Comparison of ENCODE assay signal across 8 cellular contexts in the genomic region with DNA sequence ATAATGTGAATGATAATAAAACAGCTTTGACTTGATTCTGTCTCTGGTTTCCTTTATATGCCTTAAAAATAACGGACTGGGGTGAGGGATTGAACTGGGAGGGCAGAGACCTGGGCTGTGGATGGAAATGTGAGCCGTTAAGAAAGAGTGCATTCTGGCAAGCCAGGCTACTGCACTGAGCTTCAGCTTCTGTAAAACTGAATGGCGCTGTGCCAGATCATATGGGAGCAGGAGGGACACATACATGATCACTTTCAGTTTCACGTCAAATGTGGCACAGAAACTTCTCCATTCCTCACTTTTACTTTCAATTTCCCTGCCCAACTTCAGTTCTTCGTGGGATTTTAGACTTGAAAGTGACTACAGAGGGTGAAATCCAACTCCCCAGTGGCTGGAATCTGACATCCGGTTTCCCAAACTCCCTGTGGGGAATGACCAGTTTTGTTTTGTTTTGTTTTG. TPM values are rescaled to one million over a fixed set of nuclear protein-coding genes. Genes with fewer than 3 reads are reported as not detected.
DNase-seq lines count a peak whose midpoint lies in the region; ATAC-seq lines count a peak whose summit lies in the region.

No MANE protein-coding gene starts in this region.

- H3K27ac Mint-ChIP-seq in stimulated activated effector memory CD8-positive, alpha-beta T cell treated with anti-CD3 and anti-CD28 coated beads, Interleukin-12 subunit alpha, Interleukin-12 subunit beta, amount 100 ng/mL, for 72 hours = peak overlapping the region; percentile 60

- H3K4me1 Mint-ChIP-seq in stimulated activated effector memory CD8-positive, alpha-beta T cell treated with anti-CD3 and anti-CD28 coated beads, Interleukin-12 subunit alpha, Interleukin-12 subunit beta, amount 100 ng/mL, for 72 hours = peaks cover 64% of the 10 kb centered on the region

- peak; percentile 60 for DNase-seq in GM03348 (ENCODE audit: low spot score)
- peak; percentile 80 for DNase-seq in HCEC 1CT
- peak; percentile 38 for DNase-seq in NCI-H1694 treated with DMSO at 0.1 percent for 48 hours (lab: John Stamatoyannopoulos, UW)
- DNase-seq in activated CD4-positive, alpha-beta T cell treated with anti-CD3 and anti-CD28 coated beads for 4 hours = peak; percentile 77 to 79
- DNase-seq in dermis blood vessel endothelial cell = peak; percentile 85
- peak; percentile 76 for DNase-seq in midbrain (lab: John Stamatoyannopoulos, UW)
- peak in 1 of 2 donors; percentile 77 for DNase-seq in stimulated activated effector memory CD8-positive, alpha-beta T cell treated with anti-CD3 and anti-CD28 coated beads, Interleukin-12 subunit alpha, Interleukin-12 subunit beta, amount 100 ng/mL, for 72 hours (ENCODE audit: low spot score in 2 of 2)
- no peak for DNase-seq in kidney glomerular epithelial cell (lab: John Stamatoyannopoulos, UW)

- H3K36me3 Mint-ChIP-seq in stimulated activated effector memory CD8-positive, alpha-beta T cell treated with anti-CD3 and anti-CD28 coated beads, Interleukin-12 subunit alpha, Interleukin-12 subunit beta, amount 100 ng/mL, for 72 hours = no peaks in the 10 kb centered on the region

- peak; percentile 36 for ATAC-seq in stimulated activated effector memory CD8-positive, alpha-beta T cell treated with anti-CD3 and anti-CD28 coated beads, Interleukin-12 subunit alpha, Interleukin-12 subunit beta, amount 100 ng/mL, for 72 hours

- peak overlapping the region; percentile 86 for H3K4me3 Mint-ChIP-seq in stimulated activated effector memory CD8-positive, alpha-beta T cell treated with anti-CD3 and anti-CD28 coated beads, Interleukin-12 subunit alpha, Interleukin-12 subunit beta, amount 100 ng/mL, for 72 hours

- no peaks in the 10 kb centered on the region for H3K9me3 Mint-ChIP-seq in stimulated activated effector memory CD8-positive, alpha-beta T cell treated with anti-CD3 and anti-CD28 coated beads, Interleukin-12 subunit alpha, Interleukin-12 subunit beta, amount 100 ng/mL, for 72 hours

RNA-seq across cellular contexts. Expression of a gene that starts 1.1 kb away (rescaled TPM):
- 21.3 and 82.5 TPM in 2 replicates for total RNA-seq in dermis blood vessel endothelial cell

RNA-seq across cellular contexts. Expression of a gene that starts 16.1 kb away (rescaled TPM):
- total RNA-seq in dermis blood vessel endothelial cell = 13.8 and 103 TPM in 2 replicates

RNA-seq across cellular contexts. Expression of a gene that starts 20.2 kb away (rescaled TPM):
- not detected in 2 replicates for total RNA-seq in dermis blood vessel endothelial cell

RNA-seq across cellular contexts. Expression of a gene that starts 23.0 kb away (rescaled TPM):
- 0.34 and 0.98 TPM in 2 replicates for total RNA-seq in dermis blood vessel endothelial cell

RNA-seq across cellular contexts. Expression of a gene that starts 29.0 kb away (rescaled TPM):
- total RNA-seq in dermis blood vessel endothelial cell = 2.3 TPM in 1 of 2 replicates, not detected in the other
